12 cellular contexts compared by ENCODE assay signal in the genomic region with DNA sequence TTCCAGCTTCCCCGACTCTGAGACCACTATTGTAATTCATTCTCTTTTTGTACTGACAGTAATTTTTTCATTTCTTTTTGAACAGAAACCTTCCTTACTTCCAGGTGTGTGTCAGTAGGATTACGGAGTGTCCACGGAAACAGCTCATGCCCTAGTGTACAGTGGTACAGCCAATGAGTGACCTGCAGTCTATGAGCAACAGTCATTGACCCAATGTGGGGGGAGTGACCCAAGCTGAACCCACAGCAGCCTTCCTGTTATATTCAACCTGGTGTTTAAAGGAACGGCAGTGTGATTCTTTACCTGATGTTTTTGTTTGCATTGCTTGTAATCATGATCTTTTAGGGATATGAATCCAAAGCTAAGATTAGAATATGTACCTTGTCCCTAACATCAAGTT. TPM values are rescaled to one million over a fixed set of nuclear protein-coding genes. Genes with fewer than 3 reads are reported as not detected.
"Had no signal": no experiment of that assay in that cellular context is flagged by ENCODE, and none has a peak within 500 bp of the region (broad histone marks: within the 10 kb centered on the region; RNA-seq: fewer than 3 reads in every experiment).

No MANE protein-coding gene starts in this region.

- H3K4me3 ChIP-seq: GM23248, GM23338, HAP-1 had no signal

- H3K4me1 ChIP-seq: HAP-1 had no signal

- H3K27ac ChIP-seq: GM23248 had no signal

- DNase-seq: GM23248, GOT3, H7, H9, HCEC 1CT, HFFc6 had no signal

- FAIRE-seq: H1, H54 had no signal

- H3K9me3 Mint-ChIP-seq: GM23338, HFFc6 had no signal

- H3K4me2 ChIP-seq: GM23338 had no signal

- H3K36me3 ChIP-seq: HAP-1 had no signal

- H3K4me3 Mint-ChIP-seq: GM23338, H9, HFFc6 had no signal

- H3K9ac ChIP-seq: GM23248 had no signal

- H3K27ac Mint-ChIP-seq: GM23338, H9, HFFc6 had no signal

- H2AFZ ChIP-seq: GM23248, GM23338 had no signal

- ATAC-seq: GM23338, HCT116 had no signal

- H3K9me3 ChIP-seq: HAP-1 had no signal

RNA-seq across cellular contexts. Expression of a gene that starts 1.2 kb away (rescaled TPM):
- total RNA-seq: GM23248, GM23338, H1, H4, H7, H9, HFFc6 had no signal

RNA-seq across cellular contexts. Expression of a gene that starts 27.5 kb away (rescaled TPM):
- total RNA-seq: GM23248, H1, H4, H7, HFFc6 had no signal
